Comparison of ENCODE assay signal across 18 cellular contexts in the genomic region with DNA sequence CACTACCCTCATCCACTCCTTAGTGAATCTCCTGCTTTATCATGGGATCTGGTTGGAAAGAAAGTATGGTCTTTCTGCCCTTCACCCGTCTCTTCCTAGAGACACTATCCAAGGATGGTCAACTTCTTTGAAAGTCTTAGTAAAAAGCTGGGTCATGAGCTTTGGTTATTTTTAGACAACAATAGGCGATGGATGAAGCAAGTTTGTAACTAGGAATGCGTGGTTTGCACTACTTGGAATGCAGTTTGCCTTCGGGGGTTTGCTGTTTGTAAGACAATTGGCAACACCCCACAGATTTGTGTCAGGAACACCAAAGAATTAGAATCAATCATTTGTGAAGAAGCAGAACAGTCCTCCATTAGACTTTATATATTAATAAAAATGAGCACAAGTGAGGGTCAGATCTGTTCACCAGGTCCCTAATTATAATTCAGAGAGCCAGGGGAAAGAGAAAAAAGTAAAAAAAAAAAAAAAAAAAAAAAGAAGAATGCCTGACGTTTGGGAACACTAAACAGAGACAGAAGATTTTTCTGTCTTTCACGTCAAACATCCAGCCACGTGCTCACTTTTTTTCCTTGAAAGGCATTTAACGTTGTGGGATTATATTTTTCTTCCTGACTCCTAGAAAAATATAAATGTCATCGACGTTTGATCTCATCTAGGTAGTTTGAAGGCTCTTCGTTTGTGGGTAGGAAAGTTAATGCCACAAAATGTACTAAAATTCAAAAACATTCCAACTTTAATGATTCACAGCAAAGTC.
DNase-seq lines count a peak whose midpoint lies in the region; ATAC-seq and TF ChIP-seq lines count a peak whose summit lies in the region.
"Had no signal": no experiment of that assay in that cellular context is flagged by ENCODE, and none has a peak within 500 bp of the region (broad histone marks: within the 10 kb centered on the region; RNA-seq: fewer than 3 reads in every experiment).

No MANE protein-coding gene starts in this region.

- DNase-seq in AG08395 (ENCODE audit: low spot score) (peak; percentile 28), NCI-H226 (peak; percentile 20), cardiac fibroblast (ENCODE audit: low read depth in 2 of 2) (peak; percentile 31 to 32), islet precursor cell (peak; percentile 74), vagina (ENCODE audit: extremely low spot score in 2 of 2) (no peak), MV-4-11 (lab: John Stamatoyannopoulos, UW) (no peak)
- no peak for DNase-seq in activated CD4-positive, alpha-beta T cell treated with anti-CD3 and anti-CD28 coated beads for 36 hours
- DNase-seq in activated CD4-positive, alpha-beta T cell treated with anti-CD3 and anti-CD28 coated beads, Interleukin-2, amount 50 U/mL, for 1 hour: no peak
- DNase-seq: activated B cell treated with CpG ODN at 0.5 μM for 24 hours; activated CD8-positive, alpha-beta memory T cell treated with anti-CD3 and anti-CD28 coated beads, Interleukin-2, amount 50 U/mL, for 48 hours; activated naive CD4-positive, alpha-beta T cell; CD4-positive, alpha-beta memory T cell; KG1; NCI-H1436 treated with DMSO at 0.1 percent for 48 hours; ovary; stomach had no signal

- H3K4me1 Mint-ChIP-seq in activated CD4-positive, alpha-beta T cell treated with anti-CD3 and anti-CD28 coated beads for 36 hours: no peaks in the 10 kb centered on the region
- H3K4me1 Mint-ChIP-seq: activated B cell treated with CpG ODN at 0.5 μM for 24 hours; CD4-positive, alpha-beta memory T cell had no signal

- no peaks in the 10 kb centered on the region for H3K36me3 Mint-ChIP-seq in activated CD4-positive, alpha-beta T cell treated with anti-CD3 and anti-CD28 coated beads for 36 hours (ENCODE audit: low read depth)
- H3K36me3 Mint-ChIP-seq: CD4-positive, alpha-beta memory T cell had no signal

- no peak for ATAC-seq in activated CD4-positive, alpha-beta T cell treated with anti-CD3 and anti-CD28 coated beads for 36 hours

- no peaks in the 10 kb centered on the region for H3K9me3 Mint-ChIP-seq in activated CD4-positive, alpha-beta T cell treated with anti-CD3 and anti-CD28 coated beads for 36 hours (ENCODE audit: low read depth)
- H3K9me3 Mint-ChIP-seq: activated B cell treated with CpG ODN at 0.5 μM for 24 hours; CD4-positive, alpha-beta memory T cell had no signal

- H3K9me3 ChIP-seq in vagina: no peaks in the 10 kb centered on the region
- H3K9me3 ChIP-seq: ovary, stomach had no signal

- TF ChIP-seq CTCF in cardiac fibroblast (IDR thresholded peaks at IDR 0.05; ENCODE audit: low read depth, low read length): no peak
- TF ChIP-seq CTCF in vagina (IDR thresholded peaks at IDR 0.05): no peak

- H3K4me3 ChIP-seq in cardiac fibroblast (replicated peaks in 1 of 2; ENCODE audit: low read depth in 2 of 2, low read length in 2 of 2) (no peak overlapping the region), vagina (no peak overlapping the region)
- H3K4me3 ChIP-seq: cardiac muscle cell, ovary, stomach had no signal

- H3K27me3 ChIP-seq in vagina: no peaks in the 10 kb centered on the region
- H3K27me3 ChIP-seq: cardiac muscle cell, ovary, stomach had no signal

- POLR2A ChIA-PET in activated CD4-positive, alpha-beta T cell treated with anti-CD3 and anti-CD28 coated beads for 36 hours (lab: Charles Lee): no interaction called here

- CTCF ChIA-PET in activated CD4-positive, alpha-beta T cell treated with anti-CD3 and anti-CD28 coated beads for 36 hours (lab: Charles Lee): interaction anchor here (0.6 to 2.0 kb wide), 3 partner anchors 7 to 253 kb away, joined by 3 to 9 read pairs (median 4); no protein-coding TSS in a partner anchor

- H3K27ac Mint-ChIP-seq in activated CD4-positive, alpha-beta T cell treated with anti-CD3 and anti-CD28 coated beads for 36 hours: no peak overlapping the region
- H3K27ac Mint-ChIP-seq: activated B cell treated with CpG ODN at 0.5 μM for 24 hours; CD4-positive, alpha-beta memory T cell had no signal

- intact Hi-C loops in vagina (cut with DNase I): no loop called here
- intact Hi-C loops in activated CD4-positive, alpha-beta T cell treated with anti-CD3 and anti-CD28 coated beads for 36 hours (cut with DNase I, micrococcal nuclease): loop anchor here in 1 of 2 experiments (10.0 kb wide), 1 partner anchor 59 kb away; the partner anchor contains the start of gene BTG3

- H3K4me3 Mint-ChIP-seq in activated CD4-positive, alpha-beta T cell treated with anti-CD3 and anti-CD28 coated beads for 36 hours: no peak overlapping the region
- H3K4me3 Mint-ChIP-seq: activated B cell treated with CpG ODN at 0.5 μM for 24 hours; CD4-positive, alpha-beta memory T cell had no signal

- H3K36me3 ChIP-seq in vagina: no peaks in the 10 kb centered on the region
- H3K36me3 ChIP-seq: cardiac muscle cell, ovary, stomach had no signal

- no peak for TF ChIP-seq POLR2A in vagina (IDR thresholded peaks at IDR 0.05)

- H3K27me3 Mint-ChIP-seq in activated CD4-positive, alpha-beta T cell treated with anti-CD3 and anti-CD28 coated beads for 36 hours: peaks cover 9% of the 10 kb centered on the region

- no peak overlapping the region for H3K27ac ChIP-seq in vagina
- H3K27ac ChIP-seq: 22Rv1, cardiac muscle cell, ovary, stomach had no signal

- H3K4me1 ChIP-seq in vagina: no peaks in the 10 kb centered on the region
- H3K4me1 ChIP-seq: stomach had no signal

Comparison
In these comparisons a context has a peak if more than half of its experiments do, and no peak if none do; other contexts are left out.
1. DNase-seq: peak in AG08395 (single experiment), NCI-H226 (single experiment), cardiac fibroblast (2 of 2) and islet precursor cell (single experiment); none in vagina (0 of 2), activated CD4-positive, alpha-beta T cell treated with anti-CD3 and anti-CD28 coated beads for 36 hours (single experiment), MV-4-11 (single experiment) and activated CD4-positive, alpha-beta T cell treated with anti-CD3 and anti-CD28 coated beads, Interleukin-2, amount 50 U/mL, for 1 hour (single experiment).